30 cellular contexts compared by ENCODE assay signal in the genomic region with DNA sequence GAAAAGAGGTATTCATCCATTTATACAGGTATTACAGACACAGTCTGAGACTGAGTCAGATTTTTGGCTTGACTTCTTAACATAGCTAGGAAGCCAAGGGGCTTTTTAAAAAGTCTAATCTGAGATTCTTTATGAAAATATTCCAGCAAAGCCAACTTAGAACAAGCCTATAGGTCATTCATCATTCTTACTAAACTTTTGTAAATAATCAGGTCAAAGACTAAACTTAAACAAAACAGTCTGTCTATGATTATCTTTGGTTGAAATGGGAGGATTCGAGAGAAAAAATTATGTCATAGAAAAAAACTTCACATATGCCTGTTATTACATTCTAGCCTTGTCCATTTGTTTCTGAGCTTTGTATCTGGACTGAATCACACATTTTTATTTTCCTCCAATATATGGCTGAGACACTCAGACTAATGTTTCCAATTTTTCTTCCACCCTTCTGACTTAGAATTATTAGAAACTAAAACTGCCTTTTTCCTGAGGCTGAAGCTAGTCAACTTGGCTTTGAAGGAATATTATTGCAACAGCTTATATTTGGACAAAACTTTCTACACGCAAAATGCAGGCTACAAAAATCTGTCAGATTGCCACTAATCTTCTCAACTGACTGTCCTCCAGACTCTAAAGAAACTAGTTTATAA.
A peak's percentile ranks its signal among the peaks of the same experiment; 100 is the strongest.
DNase-seq lines count a peak whose midpoint lies in the region; ATAC-seq, FAIRE-seq and TF ChIP-seq lines count a peak whose summit lies in the region.
"Had no signal": no experiment of that assay in that cellular context is flagged by ENCODE, and none has a peak within 500 bp of the region (broad histone marks: within the 10 kb centered on the region; RNA-seq: fewer than 3 reads in every experiment).

No MANE protein-coding gene starts in this region.

- TF ChIP-seq POLR2A in IMR-90 (IDR thresholded peaks at IDR 0.05; ENCODE audit: low read depth, low read length) (no peak), stomach (IDR thresholded peaks at IDR 0.05) (no peak)

- H3K79me1 ChIP-seq in IMR-90 (ENCODE audit: low read depth in 1 of 2, low read length in 2 of 2), result no peaks in the 10 kb centered on the region

- no peak overlapping the region for H2AK5ac ChIP-seq in IMR-90 (ENCODE audit: low read depth, low read length)

- intact Hi-C loops in IMR-90 (cut with micrococcal nuclease) (no loop called here), stomach (cut with DNase I; ENCODE audit: low total_unique reads) (no loop called here)

- TF ChIP-seq CTCF in IMR-90 (conservative IDR thresholded peaks at IDR 0.05; ENCODE audit: low read depth, low read length) (no peak), stomach (IDR thresholded peaks at IDR 0.05) (no peak)

- no peak overlapping the region for H4K8ac ChIP-seq in IMR-90 (ENCODE audit: low read depth in 2 of 2, low read length in 2 of 2)

- no peak overlapping the region for H3K18ac ChIP-seq in IMR-90 (ENCODE audit: low read depth, low read length)

- H2AFZ ChIP-seq in IMR-90 (replicated peaks; ENCODE audit: low read length, poor library complexity), result no peak overlapping the region

- no peaks in the 10 kb centered on the region for H3K9me1 ChIP-seq in IMR-90 (ENCODE audit: insufficient read depth, low read length)

- peaks cover 4% of the 10 kb centered on the region for H3K9me3 Mint-ChIP-seq in activated CD8-positive, alpha-beta memory T cell treated with anti-CD3 and anti-CD28 coated beads, Interleukin-2, amount 10 ng/mL, durations not matched to agents 7 days and 5 days (ENCODE audit: low read depth)

- H3K14ac ChIP-seq in IMR-90 (replicated peaks; ENCODE audit: low read depth, low read length), result no peak overlapping the region

- ATAC-seq in IMR-90 (ENCODE audit: low read depth) (peak; percentile 21), left lobe of liver (peak; percentile 56), GM21528 (IDR thresholded peaks at IDR 0.05; ENCODE audit: low FRiP score, unreplicated experiment) (no peak)
- ATAC-seq in activated CD8-positive, alpha-beta memory T cell treated with anti-CD3 and anti-CD28 coated beads, Interleukin-2, amount 10 ng/mL, durations not matched to agents 7 days and 5 days, result no peak
- ATAC-seq: activated naive CD8-positive, alpha-beta T cell treated with anti-CD3 and anti-CD28 coated beads, Interleukin-2, amount 50 U/mL, for 24 hours; effector memory CD8-positive, alpha-beta T cell; HCT116; K562; natural killer cell; Panc1; stimulated activated naive B cell treated with anti-CD40 and anti-IgM and Interleukin-4, amounts not matched to agents 10 μg/mL and 1 μg/mL and 100 μg/mL, for 72 hours had no signal

- H3K27ac ChIP-seq in IMR-90 (ENCODE audit: insufficient read depth, low read length) (no peak overlapping the region), stomach (peak overlapping the region in 3 of 5 donors; percentile 30 to 57 (median 44))
- H3K27ac ChIP-seq: brain microvascular endothelial cell, colonic mucosa, WERI-Rb-1 had no signal

- no peaks in the 10 kb centered on the region for H3K36me3 Mint-ChIP-seq in activated CD8-positive, alpha-beta memory T cell treated with anti-CD3 and anti-CD28 coated beads, Interleukin-2, amount 10 ng/mL, durations not matched to agents 7 days and 5 days

- H3K56ac ChIP-seq in IMR-90 (ENCODE audit: extremely low read depth, insufficient read depth, low read length), result no peak overlapping the region

- no peaks in the 10 kb centered on the region for H3K4me1 Mint-ChIP-seq in activated CD8-positive, alpha-beta memory T cell treated with anti-CD3 and anti-CD28 coated beads, Interleukin-2, amount 10 ng/mL, durations not matched to agents 7 days and 5 days
- H3K4me1 Mint-ChIP-seq: natural killer cell; stimulated activated naive B cell treated with anti-CD40 and anti-IgM and Interleukin-4, amounts not matched to agents 10 μg/mL and 1 μg/mL and 100 μg/mL, for 72 hours had no signal

- no peak overlapping the region for H3K4me2 ChIP-seq in IMR-90 (ENCODE audit: low read depth, low read length)

- peaks cover 36% of the 10 kb centered on the region for H3K27me3 Mint-ChIP-seq in activated CD8-positive, alpha-beta memory T cell treated with anti-CD3 and anti-CD28 coated beads, Interleukin-2, amount 10 ng/mL, durations not matched to agents 7 days and 5 days

- in situ Hi-C loops in IMR-90 (cut with MboI; ENCODE audit: low sequenced_read_pairs), result no loop called here

- H3K9ac ChIP-seq in IMR-90 (ENCODE audit: low read depth, low read length), result no peak overlapping the region

- no peak overlapping the region for H2AK9ac ChIP-seq in IMR-90 (replicated peaks; ENCODE audit: low read depth, low read length, poor library complexity)

- no peaks in the 10 kb centered on the region for H3K4me1 ChIP-seq in IMR-90 (ENCODE audit: control insufficient read depth, insufficient read depth, low read length)
- no peaks in the 10 kb centered on the region for H3K4me1 ChIP-seq in stomach
- H3K4me1 ChIP-seq: BE2C, colonic mucosa had no signal

- no peaks in the 10 kb centered on the region; the same call in 1 of the 2 replicates for H3K27me3 ChIP-seq in IMR-90 (ENCODE audit: control insufficient read depth, insufficient read depth, low read length)
- no peaks in the 10 kb centered on the region for H3K27me3 ChIP-seq in stomach
- H3K27me3 ChIP-seq: BE2C, brain microvascular endothelial cell, colonic mucosa, MG63, right lobe of liver had no signal

- H4K91ac ChIP-seq in IMR-90 (ENCODE audit: insufficient read depth, low read depth, low read length), result no peak overlapping the region

- no peak overlapping the region for H3K27ac Mint-ChIP-seq in activated CD8-positive, alpha-beta memory T cell treated with anti-CD3 and anti-CD28 coated beads, Interleukin-2, amount 10 ng/mL, durations not matched to agents 7 days and 5 days
- H3K27ac Mint-ChIP-seq: activated naive CD8-positive, alpha-beta T cell treated with anti-CD3 and anti-CD28 coated beads, Interleukin-2, amount 50 U/mL, for 24 hours; activated T-cell treated with anti-CD3 and anti-CD28 coated beads, Interleukin-2, amount 50 U/mL, for 24 hours; effector memory CD8-positive, alpha-beta T cell; natural killer cell; stimulated activated naive B cell treated with anti-CD40 and anti-IgM and Interleukin-4, amounts not matched to agents 10 μg/mL and 1 μg/mL and 100 μg/mL, for 72 hours had no signal

- H3K4me3 Mint-ChIP-seq in activated CD8-positive, alpha-beta memory T cell treated with anti-CD3 and anti-CD28 coated beads, Interleukin-2, amount 10 ng/mL, durations not matched to agents 7 days and 5 days, result no peak overlapping the region
- H3K4me3 Mint-ChIP-seq: activated naive CD8-positive, alpha-beta T cell treated with anti-CD3 and anti-CD28 coated beads, Interleukin-2, amount 50 U/mL, for 24 hours; activated T-cell treated with anti-CD3 and anti-CD28 coated beads, Interleukin-2, amount 50 U/mL, for 24 hours; effector memory CD8-positive, alpha-beta T cell; natural killer cell; stimulated activated naive B cell treated with anti-CD40 and anti-IgM and Interleukin-4, amounts not matched to agents 10 μg/mL and 1 μg/mL and 100 μg/mL, for 72 hours had no signal

- H3K9me3 ChIP-seq in IMR-90 (ENCODE audit: control insufficient read depth, insufficient read depth, low read length) (peaks cover 8% of the 10 kb centered on the region), stomach (peaks cover 4 to 21% (median 17%) of the 10 kb centered on the region in 4 donors)
- H3K9me3 ChIP-seq: BE2C, colonic mucosa, right lobe of liver had no signal

- BruUV-seq in IMR-90 (replicated peaks; lab: Mats Ljungman, UMichigan), result no TSS peak

- TF ChIP-seq RAD21 in IMR-90 (IDR thresholded peaks at IDR 0.05; ENCODE audit: low read length), result no peak

- no peak overlapping the region for H2BK15ac ChIP-seq in IMR-90 (ENCODE audit: low read depth, low read length)

- dilution Hi-C loops in IMR-90 (cut with HindIII; ENCODE audit: low sequenced_read_pairs, unreplicated experiment), result no loop called here

- no peak overlapping the region for H2BK120ac ChIP-seq in IMR-90 (ENCODE audit: low read depth, low read length)

- POLR2A ChIA-PET in IMR-90 (lab: Charles Lee; ENCODE audit: unreplicated experiment), result no interaction called here

- no peak overlapping the region for H2BK5ac ChIP-seq in IMR-90 (ENCODE audit: low read depth, low read length, poor library complexity, severe bottlenecking)

- FAIRE-seq in endometrium (lab: Jason Lieb, UNC), result peak; percentile 86
- FAIRE-seq: islet of Langerhans, K562 had no signal

- DNase-seq in IMR-90, result peak; percentile 17
- no peak for DNase-seq in left lobe of liver (ENCODE audit: low spot score)
- DNase-seq in stomach, result no peak
- DNase-seq in T-helper 1 cell, result no peak
- no peak for DNase-seq in activated CD8-positive, alpha-beta memory T cell treated with anti-CD3 and anti-CD28 coated beads, Interleukin-2, amount 10 ng/mL, durations not matched to agents 7 days and 5 days
- DNase-seq in activated naive CD4-positive, alpha-beta T cell treated with anti-CD3 and anti-CD28 coated beads, Interleukin-2, amount 50 U/mL, for 16 hours, result no peak
- DNase-seq: activated CD4-positive, alpha-beta T cell treated with anti-CD3 and anti-CD28 coated beads for 48 hours; activated CD8-positive, alpha-beta memory T cell treated with anti-CD3 and anti-CD28 coated beads for 24 hours; activated gamma-delta T cell; activated naive CD8-positive, alpha-beta T cell treated with anti-CD3 and anti-CD28 coated beads, Interleukin-2, amount 50 U/mL, for 24 hours; activated T-cell treated with anti-CD3 and anti-CD28 coated beads, Interleukin-2, amount 50 U/mL, for 24 hours; BE2C; brain microvascular endothelial cell; colonic mucosa; effector memory CD8-positive, alpha-beta T cell; MG63; natural killer cell; NCI-H2081; NCI-H226; right lobe of liver; SHP77 treated with DMSO at 0.1 percent for 48 hours; stimulated activated naive B cell treated with anti-CD40 and anti-IgM and Interleukin-4, amounts not matched to agents 10 μg/mL and 1 μg/mL and 100 μg/mL, for 72 hours; T1000; WERI-Rb-1 had no signal

- H3K36me3 ChIP-seq in IMR-90 (ENCODE audit: control insufficient read depth, insufficient read depth, low read length) (no peaks in the 10 kb centered on the region), stomach (no peaks in the 10 kb centered on the region)
- H3K36me3 ChIP-seq: BE2C, brain microvascular endothelial cell, colonic mucosa, MG63, right lobe of liver, WERI-Rb-1 had no signal

- TF ChIP-seq EP300 in stomach (IDR thresholded peaks at IDR 0.05), result no peak

- CTCF ChIA-PET in IMR-90 (lab: Yijun Ruan, JAX), result no interaction called here
- CTCF ChIA-PET in activated CD8-positive, alpha-beta memory T cell treated with anti-CD3 and anti-CD28 coated beads, Interleukin-2, amount 10 ng/mL, durations not matched to agents 7 days and 5 days (lab: Charles Lee), result no interaction called here

- H3K4me3 ChIP-seq in IMR-90 (ENCODE audit: insufficient read depth, low read depth, low read length), result no peak overlapping the region
- H3K4me3 ChIP-seq in stomach, result no peak overlapping the region
- H3K4me3 ChIP-seq: colonic mucosa, K562, MG63, right lobe of liver had no signal

- WGBS in IMR-90 (ENCODE audit: extremely low coverage in 2 of 2, insufficient read length in 1 of 2), 2 experiments, result no CpG with 5 or more reads among the region's 2 CpGs
- 52 to 60% (median 56%) methylated on average over 2 of the region's 2 CpGs for WGBS in stomach, 5 donors

- no peak overlapping the region for H3K23ac ChIP-seq in IMR-90 (ENCODE audit: low read depth, low read length)

- H4K5ac ChIP-seq in IMR-90 (ENCODE audit: low read depth, low read length), result no peak overlapping the region

- H2BK20ac ChIP-seq in IMR-90 (ENCODE audit: low read depth, low read length), result no peak overlapping the region

- no peak overlapping the region for H3K4ac ChIP-seq in IMR-90 (ENCODE audit: low read depth, low read length)

- no peaks in the 10 kb centered on the region for H4K20me1 ChIP-seq in IMR-90 (ENCODE audit: insufficient read depth, low read length)

Comparison
In these comparisons a context has a peak if more than half of its experiments do, and no peak if none do; other contexts are left out.
1. ATAC-seq: peak in IMR-90 (single experiment) and left lobe of liver (single experiment); none in activated CD8-positive, alpha-beta memory T cell treated with anti-CD3 and anti-CD28 coated beads, Interleukin-2, amount 10 ng/mL, durations not matched to agents 7 days and 5 days (single experiment) and GM21528 (single experiment).